3 cellular contexts compared by ENCODE assay signal in genomic region chr4:53376900-53377299, GRCh38.
TF ChIP-seq lines count a peak whose summit lies in the region.

No MANE protein-coding gene starts in this region.

TF ChIP-seq in SK-N-SH, 30 proteins besides CTCF, POLR2A, EP300 and RAD21 (continued from another document):
- TF ChIP-seq YY1 (IDR thresholded peaks at IDR 0.05; ENCODE audit: low read depth), result no peak
- no peak for TF ChIP-seq IRF3 (IDR thresholded peaks at IDR 0.05; ENCODE audit: low read depth, low read length)
- no peak for TF ChIP-seq TAF1 (IDR thresholded peaks at IDR 0.05; ENCODE audit: borderline replicate concordance, low read depth, low read length)

TF ChIP-seq in SK-N-SH treated with all-trans-retinoic acid at 6 μM for 48 hours, 23 proteins besides CTCF, POLR2A, EP300 and RAD21 (continued from another document):
- no peak for TF ChIP-seq PATZ1 (CRISPR knock-in tag; IDR thresholded peaks at IDR 0.05; ENCODE audit: borderline replicate concordance)
- no peak for TF ChIP-seq POU6F1 (CRISPR knock-in tag; IDR thresholded peaks at IDR 0.05; ENCODE audit: borderline replicate concordance, low read depth)
- no peak for TF ChIP-seq TSHZ2 (CRISPR knock-in tag; IDR thresholded peaks at IDR 0.05)

TF ChIP-seq in WTC11, 78 proteins besides CTCF, POLR2A, EP300 and RAD21 (continued from another document):
- TF ChIP-seq FOXP4 (CRISPR knock-in tag; IDR thresholded peaks at IDR 0.05) (no peak), PREB (CRISPR knock-in tag; IDR thresholded peaks at IDR 0.05; ENCODE audit: borderline replicate concordance) (no peak), USF2 (CRISPR knock-in tag; IDR thresholded peaks at IDR 0.05) (no peak), ZNF512 (CRISPR knock-in tag; IDR thresholded peaks at IDR 0.05; ENCODE audit: borderline replicate concordance) (no peak), MXD4 (CRISPR knock-in tag; IDR thresholded peaks at IDR 0.05; ENCODE audit: borderline replicate concordance) (no peak), ZNF281 (CRISPR knock-in tag; IDR thresholded peaks at IDR 0.05) (no peak), KAT7 (CRISPR knock-in tag; IDR thresholded peaks at IDR 0.05; ENCODE audit: borderline replicate concordance) (no peak), ATF3 (CRISPR knock-in tag; conservative IDR thresholded peaks at IDR 0.05) (no peak)
